Comparison of ENCODE assay signal across 13 cellular contexts in the genomic region with DNA sequence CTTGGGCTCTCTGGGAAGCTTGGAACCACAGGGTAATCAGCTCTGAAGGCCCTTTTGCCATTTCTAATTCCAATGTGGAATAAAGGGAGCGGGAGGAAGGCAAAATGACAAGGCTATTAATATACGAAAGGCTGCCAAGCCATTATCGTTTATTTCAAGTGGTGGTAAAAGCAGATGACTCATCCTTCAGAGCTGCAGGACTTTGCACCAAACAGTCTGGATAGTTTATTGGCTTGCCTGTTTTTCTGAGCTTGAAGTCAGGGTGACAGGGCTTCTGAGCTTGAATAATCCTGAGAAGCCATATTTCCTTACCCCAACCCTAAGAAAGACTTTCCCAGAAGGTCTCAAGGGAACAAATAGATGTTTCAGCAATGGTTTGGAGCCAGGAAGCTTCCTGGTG. TPM values are rescaled to one million over a fixed set of nuclear protein-coding genes. Genes with fewer than 3 reads are reported as not detected.
DNase-seq lines count a peak whose midpoint lies in the region; FAIRE-seq and TF ChIP-seq lines count a peak whose summit lies in the region.
"Had no signal": no experiment of that assay in that cellular context is flagged by ENCODE, and none has a peak within 500 bp of the region (broad histone marks: within the 10 kb centered on the region; RNA-seq: fewer than 3 reads in every experiment).

No MANE protein-coding gene starts in this region.

- H3K9me3 Mint-ChIP-seq in astrocyte (ENCODE audit: unreplicated experiment): peaks cover 2% of the 10 kb centered on the region

- peak overlapping the region; percentile 61 for H3K4me2 ChIP-seq in astrocyte (ENCODE audit: low read length)

- H3K9me3 ChIP-seq in AG04450 (ENCODE audit: control insufficient read depth, insufficient read depth, low read length): no peaks in the 10 kb centered on the region
- no peaks in the 10 kb centered on the region for H3K9me3 ChIP-seq in astrocyte (ENCODE audit: insufficient read depth, low read depth, low read length)
- H3K9me3 ChIP-seq: suprapubic skin had no signal

- H3K79me2 ChIP-seq in astrocyte (ENCODE audit: insufficient read depth, low read length): no peaks in the 10 kb centered on the region

- H3K4me3 ChIP-seq in AG04450 (ENCODE audit: low read depth, low read length) (no peak overlapping the region), astrocyte (ENCODE audit: insufficient read depth, low read depth, low read length) (no peak overlapping the region)
- H3K4me3 ChIP-seq: suprapubic skin had no signal

- H3K36me3 ChIP-seq in astrocyte (ENCODE audit: insufficient read depth, low read length): no peaks in the 10 kb centered on the region
- H3K36me3 ChIP-seq: suprapubic skin had no signal

- TF ChIP-seq CTCF in AG04450 (IDR thresholded peaks at IDR 0.05; ENCODE audit: low read depth, low read length) (no peak), astrocyte (IDR thresholded peaks at IDR 0.05; ENCODE audit: insufficient read depth, low read depth, low read length) (no peak)

- CTCF ChIA-PET in AG04450 (lab: Charles Lee): interaction anchor here (0.6 kb wide), 1 partner anchor 450 kb away, joined by 3 read pairs; no protein-coding TSS in a partner anchor

- H3K27me3 ChIP-seq in AG04450 (ENCODE audit: control insufficient read depth, insufficient read depth, low read length) (no peaks in the 10 kb centered on the region), astrocyte (ENCODE audit: insufficient read depth, low read length) (no peaks in the 10 kb centered on the region)
- H3K27me3 ChIP-seq: suprapubic skin had no signal

- H4K20me1 ChIP-seq in astrocyte (ENCODE audit: insufficient read depth, low read length): no peaks in the 10 kb centered on the region

- H3K27me3 Mint-ChIP-seq in astrocyte (ENCODE audit: low read depth, unreplicated experiment): peaks cover 6% of the 10 kb centered on the region
- H3K27me3 Mint-ChIP-seq: IgD-negative memory B cell had no signal

- H3K4me1 Mint-ChIP-seq in astrocyte (ENCODE audit: low read depth, unreplicated experiment): peaks cover 21% of the 10 kb centered on the region
- H3K4me1 Mint-ChIP-seq: IgD-negative memory B cell had no signal

- DNase-seq in AG04450 (ENCODE audit: low read depth, low spot score) (peak; percentile 11), HT-29 (ENCODE audit: low spot score) (peak; percentile 94), astrocyte (ENCODE audit: low read depth) (peak; percentile 91), iris pigment epithelial cell (ENCODE audit: low read depth) (peak; percentile 82), frontal cortex (ENCODE audit: low spot score in 2 of 2) (no peak), NCI-H510A treated with DMSO at 0.1 percent for 48 hours (lab: John Stamatoyannopoulos, UW) (no peak)
- DNase-seq in activated CD4-positive, CD25-positive, alpha-beta regulatory T cell (lab: John Stamatoyannopoulos, UW): no peak
- DNase-seq in activated CD4-positive, alpha-beta T cell treated with anti-CD3 and anti-CD28 coated beads, Interleukin-2, amount 50 U/mL, for 48 hours: no peak
- DNase-seq: activated CD8-positive, alpha-beta memory T cell treated with anti-CD3 and anti-CD28 coated beads, Interleukin-2, amount 50 U/mL, for 48 hours; kidney glomerular epithelial cell; stimulated activated CD4-positive, alpha-beta T cell treated with anti-CD3 and anti-CD28 coated beads, Interleukin-12 subunit alpha, Interleukin-12 subunit beta, amount 100 ng/mL, for 4 hours had no signal

- H3K27ac Mint-ChIP-seq in astrocyte (ENCODE audit: unreplicated experiment): no peak overlapping the region
- H3K27ac Mint-ChIP-seq: IgD-negative memory B cell had no signal

- POLR2A ChIA-PET in AG04450 (lab: Yijun Ruan, JAX): no interaction called here

- H2AFZ ChIP-seq in astrocyte (ENCODE audit: low read depth, low read length): no peak overlapping the region

- H3K4me3 Mint-ChIP-seq in astrocyte (ENCODE audit: unreplicated experiment): no peak overlapping the region
- H3K4me3 Mint-ChIP-seq: IgD-negative memory B cell had no signal

- FAIRE-seq in astrocyte (lab: Jason Lieb, UNC) (peak; percentile 94), frontal cortex (lab: Jason Lieb, UNC) (no peak)

- H3K9ac ChIP-seq in astrocyte (ENCODE audit: low read length): no peak overlapping the region

- no peak overlapping the region for H3K27ac ChIP-seq in AG04450 (ENCODE audit: low read depth, low read length)
- H3K27ac ChIP-seq in astrocyte (ENCODE audit: low read depth, low read length): peak overlapping the region; percentile 58
- H3K27ac ChIP-seq: suprapubic skin had no signal

- no peaks in the 10 kb centered on the region for H3K36me3 Mint-ChIP-seq in astrocyte (ENCODE audit: low read depth, unreplicated experiment)

- H3K4me1 ChIP-seq in astrocyte (ENCODE audit: insufficient read depth, low read length): peaks cover 53% of the 10 kb centered on the region

RNA-seq across cellular contexts. Expression of gene GABRE, which starts 7.7 kb away (rescaled TPM):
- polyA plus RNA-seq in AG04450 (2011; rRNA removed): 13.9 and 15.1 TPM in 2 replicates
- polyA minus RNA-seq in AG04450 (2011; rRNA and poly(A)+ RNA removed): 23.9 and 27.3 TPM in 2 replicates
- 36.9 and 54.4 TPM in 2 replicates for total RNA-seq in HT-29 (2014; rRNA removed; shearing (Covaris generic))
- total RNA-seq in astrocyte: 1.3 and 1.8 TPM in 2 replicates
- 0.82 TPM for total RNA-seq in frontal cortex
- polyA plus RNA-seq: IgD-negative memory B cell had no signal

Comparison
In these comparisons a context has a peak if more than half of its experiments do, and no peak if none do; other contexts are left out.
1. DNase-seq: peak in AG04450 (single experiment), HT-29 (single experiment), astrocyte (single experiment) and iris pigment epithelial cell (single experiment); none in frontal cortex (0 of 2), NCI-H510A treated with DMSO at 0.1 percent for 48 hours (single experiment), activated CD4-positive, CD25-positive, alpha-beta regulatory T cell (0 of 4) and activated CD4-positive, alpha-beta T cell treated with anti-CD3 and anti-CD28 coated beads, Interleukin-2, amount 50 U/mL, for 48 hours (0 of 2).
2. RNA of gene GABRE, which starts 7.7 kb away (total RNA-seq): 36.9 to 54.4 TPM in HT-29; 1.3 to 1.8 TPM in astrocyte and 0.82 TPM in frontal cortex (single experiment); every median in the first group is over 10 times any median in the second.